8 cellular contexts compared by ENCODE assay signal in the genomic region with DNA sequence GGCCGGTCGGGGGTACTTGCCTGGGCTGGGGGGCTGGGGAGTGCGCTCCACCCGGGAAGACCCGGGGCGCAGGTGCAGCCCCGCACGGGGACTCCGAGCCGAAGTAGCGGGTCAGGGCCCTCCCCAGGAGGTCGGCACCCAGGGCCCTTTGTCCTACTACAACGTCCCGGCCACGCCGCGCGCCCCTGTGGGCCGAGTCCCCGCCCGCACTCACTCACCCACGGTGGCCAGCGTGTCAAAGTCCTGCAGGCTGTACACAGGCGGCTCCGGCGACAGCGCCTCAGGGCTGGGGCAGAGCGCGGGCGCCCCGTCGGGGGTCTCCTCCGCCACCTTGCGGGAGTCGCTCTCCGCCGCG. TPM values are rescaled to one million over a fixed set of nuclear protein-coding genes. Genes with fewer than 3 reads are reported as not detected.
DNase-seq lines count a peak whose midpoint lies in the region; ATAC-seq lines count a peak whose summit lies in the region.

No MANE protein-coding gene starts in this region.

- no peaks in the 10 kb centered on the region for H3K9me3 ChIP-seq in iPS-20b (ENCODE audit: insufficient read depth, low read depth, low read length)

- H3K36me3 ChIP-seq in iPS-20b (ENCODE audit: insufficient read depth, low read depth, low read length), result no peaks in the 10 kb centered on the region

- no peaks in the 10 kb centered on the region for H3K4me1 ChIP-seq in iPS-20b (ENCODE audit: insufficient read depth, low read length)

- DNase-seq in Right ventricle myocardium inferior (ENCODE audit: missing footprints) (no peak), cardiac septum (ENCODE audit: low spot score) (no peak), HuH-7 (ENCODE audit: low spot score) (no peak), NCI-H2029 treated with DMSO at 0.1 percent for 48 hours (lab: John Stamatoyannopoulos, UW) (no peak)
- DNase-seq in activated T-helper 9 cell treated with anti-CD3 and anti-CD28 coated beads, Interleukin-2, amount 50 U/mL, for 16 hours (ENCODE audit: low read depth), result peak; percentile 16
- no peak for DNase-seq in stimulated activated naive CD8-positive, alpha-beta T cell treated with anti-CD3 and anti-CD28 coated beads, Interleukin-15, Interleukin-2, amounts not matched to agents 100 U/mL and 50 U/mL, for 24 hours

- peaks cover 22% of the 10 kb centered on the region; the same call in 1 of the 2 replicates for H3K27me3 ChIP-seq in iPS-20b (ENCODE audit: insufficient read depth, low read length)

- peak overlapping the region; percentile 51; the same call in 1 of the 2 replicates for H3K9ac ChIP-seq in iPS-20b (ENCODE audit: low read depth, low read length)

- no peak overlapping the region for H3K27ac ChIP-seq in iPS-20b (ENCODE audit: low read length)

- ATAC-seq in Right ventricle myocardium inferior (peak; percentile 23), HG03108 (IDR thresholded peaks at IDR 0.05; ENCODE audit: unreplicated experiment) (peak; percentile 14)
- peak; percentile 14 for ATAC-seq in stimulated activated naive CD8-positive, alpha-beta T cell treated with anti-CD3 and anti-CD28 coated beads, Interleukin-15, Interleukin-2, amounts not matched to agents 100 U/mL and 50 U/mL, for 24 hours

- peak overlapping the region; percentile 68 for H3K4me3 ChIP-seq in iPS-20b (ENCODE audit: low read length)

- intact Hi-C loops in Right ventricle myocardium inferior (cut with DNase I), result loop anchor here (5.0 kb wide), 1 partner anchor 61 kb away; no protein-coding TSS in a partner anchor
- intact Hi-C loops in cardiac septum (cut with DNase I), result no loop called here

RNA-seq across cellular contexts. Expression of a gene that starts 0.6 kb away (rescaled TPM):
- total RNA-seq in Right ventricle myocardium inferior, result 3.8 TPM
- 3.8 TPM for total RNA-seq in cardiac septum
